Comparison of ENCODE assay signal across 1 cellular context in genomic region chr15:79915776-79916374, GRCh38.
TF ChIP-seq lines count a peak whose summit lies in the region.

No MANE protein-coding gene starts in this region.

TF ChIP-seq in HepG2, 621 proteins besides CTCF, POLR2A, EP300 and RAD21:
- peak; percentile 97 for TF ChIP-seq ZNF562 (CRISPR knock-in tag; IDR thresholded peaks at IDR 0.05; ENCODE audit: borderline replicate concordance)
TF ChIP-seq in HepG2: peak in this region for 1; not testable (repeated sequence) for 620.
